Comparison of ENCODE assay signal across 8 cellular contexts in genomic region chr12:8914716-8915526, GRCh38. TPM values are rescaled to one million over a fixed set of nuclear protein-coding genes. Genes with fewer than 3 reads are reported as not detected.
DNase-seq lines count a peak whose midpoint lies in the region; ATAC-seq and TF ChIP-seq lines count a peak whose summit lies in the region.

No MANE protein-coding gene starts in this region.

- intact Hi-C loops in left lung (cut with DNase I) = no loop called here

- H3K4me1 ChIP-seq in left lung = peaks cover 7 to 24% of the 10 kb centered on the region in 2 donors

- H3K4me3 ChIP-seq in GM12875 (ENCODE audit: low read depth, low read length) (peak overlapping the region; percentile 55), choroid plexus epithelial cell (ENCODE audit: low read depth, low read length) (peak overlapping the region; percentile 72), left lung (peak overlapping the region; percentile 60 to 64)

- no peaks in the 10 kb centered on the region for H3K9me3 ChIP-seq in left lung

- no peak for TF ChIP-seq CTCF in GM12875 (IDR thresholded peaks at IDR 0.05; ENCODE audit: borderline replicate concordance, insufficient read depth, low read depth, low read length)
- no peak for TF ChIP-seq CTCF in choroid plexus epithelial cell (conservative IDR thresholded peaks at IDR 0.05; ENCODE audit: low read depth, low read length)
- no peak for TF ChIP-seq CTCF in left lung (IDR thresholded peaks at IDR 0.05)

- DNase-seq in NCI-H1694 (lab: John Stamatoyannopoulos, UW) (peak; percentile 21), choroid plexus epithelial cell (ENCODE audit: low read depth) (peak; percentile 72), left lung (peak; percentile 65 to 86), OCI-M2 (lab: John Stamatoyannopoulos, UW; ENCODE audit: unreplicated experiment) (no peak)
- DNase-seq in activated CD4-positive, CD25-positive, alpha-beta regulatory T cell treated with anti-CD3 and anti-CD28 coated beads, Interleukin-2, amount 50 U/mL, for 72 hours = peak; percentile 64
- DNase-seq in stimulated activated CD4-positive, alpha-beta T cell treated with anti-CD3 and anti-CD28 coated beads, Interleukin-2, amount 100 ng/mL, for 48 hours = peak; percentile 39 to 42

- H3K27me3 ChIP-seq in left lung = no peaks in the 10 kb centered on the region

- ATAC-seq in HG02610 (IDR thresholded peaks at IDR 0.05; ENCODE audit: unreplicated experiment) (peak; percentile 78), left lung (peak; percentile 91)

- peaks cover 0 to 10% of the 10 kb centered on the region in 2 donors for H3K36me3 ChIP-seq in left lung

- peak overlapping the region in 1 of 2 donors; percentile 85 for H3K27ac ChIP-seq in left lung

RNA-seq across cellular contexts. Expression of gene PHC1, which starts 0.6 kb away (rescaled TPM):
- total RNA-seq in left lung = 10 to 100 TPM; 30.1 to 34.1 TPM

RNA-seq across cellular contexts. Expression of gene M6PR, which starts 34.5 kb away (rescaled TPM):
- 100 to 1,000 TPM; 152 to 243 TPM for total RNA-seq in left lung
